25 cellular contexts compared by ENCODE assay signal in the genomic region with DNA sequence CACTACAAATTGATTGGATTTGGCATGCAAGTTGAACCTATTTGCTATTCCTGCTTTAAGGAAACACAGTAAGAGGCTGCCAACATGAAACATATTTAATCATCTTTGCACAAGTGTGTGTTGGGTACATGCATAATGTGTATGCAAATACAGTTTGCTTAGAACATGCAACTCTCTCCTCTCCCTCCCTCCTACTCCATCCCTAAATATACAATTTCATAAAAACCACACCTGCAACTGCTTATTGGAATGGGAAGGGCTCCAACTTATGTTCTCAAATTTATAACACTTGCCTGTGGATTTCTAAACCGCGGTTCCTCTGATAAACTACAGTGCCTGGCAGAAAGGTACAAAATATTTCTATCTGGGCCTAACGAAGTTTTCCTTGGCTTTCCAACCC.
"Had no signal": no experiment of that assay in that cellular context is flagged by ENCODE, and none has a peak within 500 bp of the region (broad histone marks: within the 10 kb centered on the region; RNA-seq: fewer than 3 reads in every experiment).

No MANE protein-coding gene starts in this region.

- H3K27me3 ChIP-seq: neural progenitor cell, ovary, right lobe of liver, sigmoid colon, testis, transverse colon, uterus had no signal

- H3K36me3 ChIP-seq: neural progenitor cell, ovary, right lobe of liver, sigmoid colon, stomach, tibial artery, transverse colon, upper lobe of right lung, uterus had no signal

- ATAC-seq: naive thymus-derived CD4-positive, alpha-beta T cell; natural killer cell; psoas muscle; right cardiac atrium; stimulated activated memory B cell treated with anti-CD40 and anti-IgM and Interleukin-4, amounts not matched to agents 10 μg/mL and 1 μg/mL and 100 μg/mL, for 72 hours; upper lobe of right lung had no signal

- H3K9me3 ChIP-seq: ovary, psoas muscle, right lobe of liver, sigmoid colon, testis, tibial artery, transverse colon, upper lobe of right lung, uterus had no signal

- DNase-seq: naive thymus-derived CD4-positive, alpha-beta T cell; natural killer cell; occipital lobe; ovary; posterior cingulate gyrus; psoas muscle; right cardiac atrium; right lobe of liver; sigmoid colon; small intestine; stimulated activated CD4-positive, alpha-beta T cell treated with anti-CD3 and anti-CD28 coated beads, Interleukin-15, amount 100 ng/mL, for 24 hours; stimulated activated CD4-positive, alpha-beta T cell treated with anti-CD3 and anti-CD28 coated beads, Interleukin-2, amount 100 ng/mL, for 24 hours; stimulated activated CD4-positive, alpha-beta T cell treated with anti-CD3 and anti-CD28 coated beads, Interleukin-2, amount 100 ng/mL, for 48 hours; stimulated activated CD4-positive, alpha-beta T cell treated with anti-CD3 and anti-CD28 coated beads, Interleukin-4, amount 100 ng/mL, for 24 hours; stimulated activated CD8-positive, alpha-beta memory T cell treated with anti-CD3 and anti-CD28 coated beads, Interleukin-4, amount 100 ng/mL, for 48 hours; stimulated activated naive CD4-positive, alpha-beta T cell; stomach; testis; tibial artery; transverse colon; upper lobe of right lung; uterus had no signal

- H3K27ac ChIP-seq: neural progenitor cell, ovary, parathyroid adenoma, psoas muscle, right lobe of liver, sigmoid colon, stomach, testis, tibial artery, transverse colon, upper lobe of right lung, uterus had no signal

- H3K4me1 ChIP-seq: parathyroid adenoma, psoas muscle, right lobe of liver, sigmoid colon, testis, tibial artery, upper lobe of right lung, uterus had no signal

- H3K4me3 ChIP-seq: neural progenitor cell, ovary, psoas muscle, right lobe of liver, sigmoid colon, stomach, testis, tibial artery, transverse colon, upper lobe of right lung, uterus had no signal
